ENCODE assay signal across 27 cellular contexts in the genomic region with DNA sequence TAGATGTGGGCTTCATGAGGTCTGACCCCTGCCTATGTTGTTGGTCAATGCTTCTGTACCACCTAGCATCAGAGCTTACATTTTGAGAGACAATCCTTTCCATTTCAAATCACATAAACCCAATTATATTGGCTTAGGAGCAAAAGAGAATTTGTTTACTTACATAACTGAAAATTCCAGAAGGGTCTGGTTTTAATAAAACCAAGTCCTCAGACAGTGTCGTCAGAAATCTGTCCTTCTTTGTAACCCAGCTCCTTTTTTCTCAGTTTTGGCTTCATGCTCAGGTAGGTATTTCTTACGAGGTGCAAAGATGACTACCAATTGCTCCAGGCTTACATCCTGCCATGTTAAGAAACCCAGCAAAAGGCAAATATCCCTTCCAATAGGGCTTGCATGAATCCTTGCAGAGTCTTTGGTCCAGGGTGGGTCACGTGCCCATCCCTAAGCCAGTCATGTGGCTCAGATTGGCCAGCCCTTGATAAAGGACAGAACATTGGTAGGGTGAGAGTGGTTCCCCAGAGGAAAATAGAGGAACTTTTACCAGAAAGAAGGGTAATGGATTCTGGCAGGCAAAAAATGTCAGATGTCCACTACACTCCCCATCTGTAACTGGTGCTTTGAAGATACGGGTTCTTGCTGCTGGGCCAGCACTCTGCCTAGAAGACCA.
"Had no signal": no experiment of that assay in that cellular context is flagged by ENCODE, and none has a peak within 500 bp of the region (broad histone marks: within the 10 kb centered on the region; RNA-seq: fewer than 3 reads in every experiment).

No MANE protein-coding gene starts in this region.

- DNase-seq: activated B cell treated with CpG ODN at 0.5 μM for 24 hours; activated CD4-positive, alpha-beta T cell treated with anti-CD3 and anti-CD28 coated beads for 36 hours; activated CD4-positive, alpha-beta T cell treated with anti-CD3 and anti-CD28 coated beads, Interleukin-2, amount 50 U/mL, for 4 hours; activated CD8-positive, alpha-beta memory T cell treated with anti-CD3 and anti-CD28 coated beads for 24 hours; activated CD8-positive, alpha-beta memory T cell treated with anti-CD3 and anti-CD28 coated beads, Interleukin-2, amount 50 U/mL, for 4 hours; activated T-cell treated with anti-CD3 and anti-CD28 coated beads, Interleukin-2, amount 50 U/mL, for 24 hours; adrenal gland; cortex of kidney; endodermal cell; glutamatergic neuron; immature natural killer cell; left ventricle myocardium inferior; pancreas; psoas muscle; stimulated activated CD4-positive, alpha-beta T cell treated with anti-CD3 and anti-CD28 coated beads, Interleukin-4, amount 100 ng/mL, for 24 hours; stimulated activated naive CD4-positive, alpha-beta T cell treated with Interleukin-2 at 50 U/mL for 16 hours had no signal

- H3K27me3 ChIP-seq: adrenal gland, hepatocyte, pancreas, right atrium auricular region had no signal

- H3K9me3 Mint-ChIP-seq: activated B cell treated with CpG ODN at 0.5 μM for 24 hours; activated naive CD4-positive, alpha-beta T cell treated with anti-CD3 and anti-CD28 coated beads, Interleukin-2, amount 50 U/mL, for 72 hours; activated T-cell treated with anti-CD3 and anti-CD28 coated beads, Interleukin-2, amount 50 U/mL, for 24 hours; activated T-helper 17 cell treated with anti-CD3 and anti-CD28 coated beads, Interleukin-2, amount 50 U/mL, for 72 hours; endodermal cell; immature natural killer cell; natural killer cell treated with Interleukin-12 subunit alpha and Interleukin-12 subunit beta and Interleukin-15 and Interleukin-18, amount 100 ng/mL, for 72 hours; T-helper 1 cell treated with Interleukin-12 subunit alpha and Interleukin-12 subunit beta and Interleukin-4 antibody, amounts not matched to agents 30 μg/mL and 1 μg/mL, for 36 hours had no signal

- H3K4me1 Mint-ChIP-seq: activated B cell treated with CpG ODN at 0.5 μM for 24 hours; activated CD4-positive, alpha-beta T cell treated with anti-CD3 and anti-CD28 coated beads for 36 hours; immature natural killer cell had no signal

- H3K4me3 ChIP-seq: adrenal gland, hepatocyte, left ventricle myocardium inferior, pancreas, psoas muscle, right atrium auricular region, thoracic aorta had no signal

- H2AFZ ChIP-seq: hepatocyte had no signal

- H3K27me3 Mint-ChIP-seq: activated CD4-positive, alpha-beta T cell treated with anti-CD3 and anti-CD28 coated beads for 36 hours; activated T-cell treated with anti-CD3 and anti-CD28 coated beads, Interleukin-2, amount 50 U/mL, for 24 hours; activated T-helper 17 cell treated with anti-CD3 and anti-CD28 coated beads, Interleukin-2, amount 50 U/mL, for 72 hours had no signal

- H3K36me3 Mint-ChIP-seq: activated naive CD4-positive, alpha-beta T cell treated with anti-CD3 and anti-CD28 coated beads, Interleukin-2, amount 50 U/mL, for 72 hours; immature natural killer cell; natural killer cell treated with Interleukin-12 subunit alpha and Interleukin-12 subunit beta and Interleukin-15 and Interleukin-18, amount 100 ng/mL, for 72 hours had no signal

- FAIRE-seq: bronchial epithelial cell, frontal cortex, pancreas, urothelium cell line had no signal

- H3K4me3 Mint-ChIP-seq: activated B cell treated with CpG ODN at 0.5 μM for 24 hours; activated CD4-positive, alpha-beta T cell treated with anti-CD3 and anti-CD28 coated beads for 36 hours; activated T-cell treated with anti-CD3 and anti-CD28 coated beads, Interleukin-2, amount 50 U/mL, for 24 hours; activated T-helper 17 cell treated with anti-CD3 and anti-CD28 coated beads, Interleukin-2, amount 50 U/mL, for 72 hours; endodermal cell; immature natural killer cell; natural killer cell treated with Interleukin-12 subunit alpha and Interleukin-12 subunit beta and Interleukin-15 and Interleukin-18, amount 100 ng/mL, for 72 hours; T-helper 1 cell treated with Interleukin-12 subunit alpha and Interleukin-12 subunit beta and Interleukin-4 antibody, amounts not matched to agents 30 μg/mL and 1 μg/mL, for 36 hours had no signal

- H3K9me3 ChIP-seq: adrenal gland, left ventricle myocardium inferior, pancreas, psoas muscle, right atrium auricular region, thoracic aorta had no signal

- H3K36me3 ChIP-seq: adrenal gland, left ventricle myocardium inferior, pancreas, right atrium auricular region, thoracic aorta had no signal

- H3K27ac ChIP-seq: adrenal gland, epithelial cell of prostate, hepatocyte, pancreas, psoas muscle, right atrium auricular region had no signal

- H3K27ac Mint-ChIP-seq: activated B cell treated with CpG ODN at 0.5 μM for 24 hours; activated CD4-positive, alpha-beta T cell treated with anti-CD3 and anti-CD28 coated beads for 36 hours; activated naive CD4-positive, alpha-beta T cell treated with anti-CD3 and anti-CD28 coated beads, Interleukin-2, amount 50 U/mL, for 72 hours; activated T-cell treated with anti-CD3 and anti-CD28 coated beads, Interleukin-2, amount 50 U/mL, for 24 hours; activated T-helper 17 cell treated with anti-CD3 and anti-CD28 coated beads, Interleukin-2, amount 50 U/mL, for 72 hours; endodermal cell; immature natural killer cell; natural killer cell treated with Interleukin-12 subunit alpha and Interleukin-12 subunit beta and Interleukin-15 and Interleukin-18, amount 100 ng/mL, for 72 hours; T-helper 1 cell treated with Interleukin-12 subunit alpha and Interleukin-12 subunit beta and Interleukin-4 antibody, amounts not matched to agents 30 μg/mL and 1 μg/mL, for 36 hours had no signal

- H3K4me2 ChIP-seq: hepatocyte had no signal
